ENCODE assay signal across 34 cellular contexts in the genomic region with DNA sequence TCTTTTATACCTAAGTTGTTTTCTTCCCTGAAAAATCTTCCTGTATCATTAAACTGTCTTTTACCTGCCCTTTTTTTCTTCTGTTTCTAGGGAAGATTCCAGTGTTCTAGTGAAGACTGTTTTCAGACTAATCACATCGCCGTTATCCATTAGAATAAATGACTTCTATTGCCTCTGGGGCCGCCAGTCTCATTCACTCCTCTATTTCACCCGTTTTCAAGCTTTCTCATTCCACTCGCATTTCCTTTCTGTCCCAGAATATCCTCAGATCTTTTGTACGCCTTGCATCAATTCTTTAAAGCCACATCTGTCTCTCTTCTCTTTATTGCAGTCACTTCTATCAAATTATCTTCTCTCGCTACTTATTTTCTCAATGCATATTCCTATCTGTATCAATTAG.
"Had no signal": no experiment of that assay in that cellular context is flagged by ENCODE, and none has a peak within 500 bp of the region (broad histone marks: within the 10 kb centered on the region; RNA-seq: fewer than 3 reads in every experiment).

No MANE protein-coding gene starts in this region.

- DNase-seq: Karpas-422, Kasumi-1, MG63, MM.1S, MV-4-11, NCI-H1048, NCI-H1092, NCI-H1092 treated with DMSO at 0.1 percent for 48 hours, NCI-H1105, NCI-H1105 treated with DMSO at 0.1 percent for 48 hours, NCI-H1417, NCI-H1417 treated with DMSO at 0.1 percent for 48 hours, NCI-H1436, NCI-H1436 treated with DMSO at 0.1 percent for 48 hours, NCI-H146, NCI-H1694, NCI-H1694 treated with DMSO at 0.1 percent for 48 hours, NCI-H187, NCI-H187 treated with DMSO at 0.1 percent for 48 hours, NCI-H1930, NCI-H2029, NCI-H2029 treated with DMSO at 0.1 percent for 48 hours, NCI-H2081, NCI-H2081 treated with DMSO at 0.1 percent for 48 hours, NCI-H2107, NCI-H2171, NCI-H2171 treated with DMSO at 0.1 percent for 48 hours, NCI-H2227 treated with DMSO at 0.1 percent for 48 hours, NCI-H226, NCI-H345, NCI-H446, NCI-H446 treated with DMSO at 0.1 percent for 48 hours, NCI-H510A, NCI-H510A treated with DMSO at 0.1 percent for 48 hours had no signal

- H3K4me3 ChIP-seq: MG63 had no signal

- H3K36me3 ChIP-seq: MG63 had no signal

- H3K9me3 ChIP-seq: MG63 had no signal

- H3K27me3 ChIP-seq: MG63 had no signal
